ENCODE assay signal across 36 cellular contexts in genomic region chr4:11013265-11013664, GRCh38.
"Had no signal": no experiment of that assay in that cellular context is flagged by ENCODE, and none has a peak within 500 bp of the region (broad histone marks: within the 10 kb centered on the region; RNA-seq: fewer than 3 reads in every experiment).

No MANE protein-coding gene starts in this region.

- H3K4me3 ChIP-seq: adrenal gland, body of pancreas, esophagus muscularis mucosa, gastrocnemius medialis had no signal

- H3K4me1 ChIP-seq: adrenal gland, body of pancreas, esophagus muscularis mucosa, foreskin keratinocyte, gastrocnemius medialis had no signal

- H3K27ac Mint-ChIP-seq: activated B cell treated with CpG ODN at 0.5 μM for 24 hours; activated CD4-positive, alpha-beta memory T cell treated with anti-CD3 and anti-CD28 coated beads for 36 hours; activated CD4-positive, alpha-beta T cell treated with anti-CD3 and anti-CD28 coated beads for 36 hours; activated CD4-positive, alpha-beta T cell treated with anti-CD3 and anti-CD28 coated beads, Interleukin-2, amount 10 ng/mL, durations not matched to agents 24 days and 14 days; activated CD8-positive, alpha-beta memory T cell treated with anti-CD3 and anti-CD28 coated beads, Interleukin-2, amount 10 ng/mL, durations not matched to agents 7 days and 5 days; activated CD8-positive, alpha-beta T cell treated with anti-CD3 and anti-CD28 coated beads, Interleukin-2, amount 10 ng/mL, durations not matched to agents 7 days and 5 days; activated naive CD4-positive, alpha-beta T cell treated with anti-CD3 and anti-CD28 coated beads for 36 hours; activated naive CD4-positive, alpha-beta T cell treated with anti-CD3 and anti-CD28 coated beads, Interleukin-2, amount 50 U/mL, for 24 hours; activated naive CD8-positive, alpha-beta T cell treated with anti-CD3 and anti-CD28 coated beads for 36 hours; activated naive CD8-positive, alpha-beta T cell treated with anti-CD3 and anti-CD28 coated beads, Interleukin-2, amount 50 U/mL, for 24 hours; activated T-helper 1 cell treated with anti-CD3 and anti-CD28 coated beads, Interleukin-12 subunit alpha, Interleukin-12 subunit beta, Interleukin-2, Interleukin-4 antibody, amounts not matched to agents 30 ng/mL and 10 ng/mL and 1 ng/mL, durations not matched to agents 14 hours and 24 hours and 36 hours; activated T-helper 2 cell treated with anti-CD3 and anti-CD28 coated beads, Interferon-gamma antibody, Interleukin-2, Interleukin-4, amounts not matched to agents 10 μg/mL and 5 μg/mL and 100 μg/mL, durations not matched to agents 14 hours and 24 hours and 36 hours; effector memory CD8-positive, alpha-beta T cell; T-helper 17 cell; T-helper 2 cell treated with Interferon-gamma antibody and Interleukin-4, amounts not matched to agents 5 μg/mL and 100 μg/mL, for 36 hours had no signal

- H3K27me3 ChIP-seq: adrenal gland, body of pancreas, esophagus muscularis mucosa, foreskin keratinocyte, gastrocnemius medialis had no signal

- H3K27ac ChIP-seq: adrenal gland, body of pancreas, esophagus muscularis mucosa, foreskin keratinocyte, gastrocnemius medialis, WERI-Rb-1 had no signal

- H3K36me3 ChIP-seq: adrenal gland, esophagus muscularis mucosa, gastrocnemius medialis, WERI-Rb-1 had no signal

- DNase-seq: activated B cell treated with CpG ODN at 0.5 μM for 24 hours; activated CD4-positive, alpha-beta memory T cell treated with anti-CD3 and anti-CD28 coated beads for 36 hours; activated CD4-positive, alpha-beta T cell treated with anti-CD3 and anti-CD28 coated beads for 36 hours; activated CD4-positive, alpha-beta T cell treated with anti-CD3 and anti-CD28 coated beads, Interleukin-2, amount 10 ng/mL, durations not matched to agents 24 days and 14 days; activated CD8-positive, alpha-beta memory T cell treated with anti-CD3 and anti-CD28 coated beads, Interleukin-2, amount 10 ng/mL, durations not matched to agents 7 days and 5 days; activated CD8-positive, alpha-beta memory T cell treated with anti-CD3 and anti-CD28 coated beads, Interleukin-2, amount 50 U/mL, for 4 hours; activated CD8-positive, alpha-beta T cell treated with anti-CD3 and anti-CD28 coated beads, Interleukin-2, amount 10 ng/mL, durations not matched to agents 7 days and 5 days; activated effector memory CD4-positive, alpha-beta T cell treated with anti-CD3 and anti-CD28 coated beads, Interleukin-2, amount 50 U/mL, for 16 hours; activated naive CD4-positive, alpha-beta T cell treated with anti-CD3 and anti-CD28 coated beads for 36 hours; activated naive CD8-positive, alpha-beta T cell treated with anti-CD3 and anti-CD28 coated beads for 36 hours; activated naive CD8-positive, alpha-beta T cell treated with anti-CD3 and anti-CD28 coated beads, Interleukin-2, amount 50 U/mL, for 24 hours; activated T-cell treated with anti-CD3 and anti-CD28 coated beads, Interleukin-2, amount 50 U/mL, for 1 hour; activated T-cell treated with anti-CD3 and anti-CD28 coated beads, Interleukin-2, amount 50 U/mL, for 48 hours; adrenal gland; amygdala; aorta; body of pancreas; caudate nucleus; cortex of kidney; dermis blood vessel endothelial cell; effector CD4-positive, alpha-beta T cell; effector memory CD8-positive, alpha-beta T cell; erythroblast; foreskin keratinocyte; gastrocnemius medialis; T-helper 1 cell; T-helper 17 cell; T1000; WERI-Rb-1 had no signal

- H3K4me1 Mint-ChIP-seq: activated CD4-positive, alpha-beta T cell treated with anti-CD3 and anti-CD28 coated beads for 36 hours; activated CD4-positive, alpha-beta T cell treated with anti-CD3 and anti-CD28 coated beads, Interleukin-2, amount 10 ng/mL, durations not matched to agents 24 days and 14 days; activated CD8-positive, alpha-beta memory T cell treated with anti-CD3 and anti-CD28 coated beads, Interleukin-2, amount 10 ng/mL, durations not matched to agents 7 days and 5 days; activated naive CD4-positive, alpha-beta T cell treated with anti-CD3 and anti-CD28 coated beads, Interleukin-2, amount 50 U/mL, for 24 hours; activated naive CD8-positive, alpha-beta T cell treated with anti-CD3 and anti-CD28 coated beads for 36 hours; activated naive CD8-positive, alpha-beta T cell treated with anti-CD3 and anti-CD28 coated beads, Interleukin-2, amount 50 U/mL, for 24 hours; T-helper 17 cell had no signal

- H3K9me3 ChIP-seq: adrenal gland, body of pancreas, gastrocnemius medialis had no signal

- ATAC-seq: activated CD4-positive, alpha-beta T cell treated with anti-CD3 and anti-CD28 coated beads for 36 hours; activated CD4-positive, CD25-positive, alpha-beta regulatory T cell treated with anti-CD3 and anti-CD28 coated beads, Interleukin-2, amount 50 U/mL, for 24 hours; activated CD8-positive, alpha-beta memory T cell treated with anti-CD3 and anti-CD28 coated beads, Interleukin-2, amount 10 ng/mL, durations not matched to agents 7 days and 5 days; activated CD8-positive, alpha-beta T cell treated with anti-CD3 and anti-CD28 coated beads, Interleukin-2, amount 10 ng/mL, durations not matched to agents 7 days and 5 days; activated naive CD8-positive, alpha-beta T cell treated with anti-CD3 and anti-CD28 coated beads, Interleukin-2, amount 50 U/mL, for 24 hours; body of pancreas; effector memory CD8-positive, alpha-beta T cell; foreskin keratinocyte; gastrocnemius medialis; T-helper 17 cell had no signal

- H3K36me3 Mint-ChIP-seq: activated CD4-positive, alpha-beta memory T cell treated with anti-CD3 and anti-CD28 coated beads for 36 hours; activated CD8-positive, alpha-beta memory T cell treated with anti-CD3 and anti-CD28 coated beads, Interleukin-2, amount 10 ng/mL, durations not matched to agents 7 days and 5 days; activated naive CD4-positive, alpha-beta T cell treated with anti-CD3 and anti-CD28 coated beads, Interleukin-2, amount 50 U/mL, for 24 hours; activated naive CD8-positive, alpha-beta T cell treated with anti-CD3 and anti-CD28 coated beads for 36 hours had no signal

- H3K4me3 Mint-ChIP-seq: activated B cell treated with CpG ODN at 0.5 μM for 24 hours; activated CD4-positive, alpha-beta memory T cell treated with anti-CD3 and anti-CD28 coated beads for 36 hours; activated CD4-positive, alpha-beta T cell treated with anti-CD3 and anti-CD28 coated beads for 36 hours; activated CD4-positive, alpha-beta T cell treated with anti-CD3 and anti-CD28 coated beads, Interleukin-2, amount 10 ng/mL, durations not matched to agents 24 days and 14 days; activated CD8-positive, alpha-beta memory T cell treated with anti-CD3 and anti-CD28 coated beads, Interleukin-2, amount 10 ng/mL, durations not matched to agents 7 days and 5 days; activated CD8-positive, alpha-beta T cell treated with anti-CD3 and anti-CD28 coated beads, Interleukin-2, amount 10 ng/mL, durations not matched to agents 7 days and 5 days; activated naive CD4-positive, alpha-beta T cell treated with anti-CD3 and anti-CD28 coated beads for 36 hours; activated naive CD4-positive, alpha-beta T cell treated with anti-CD3 and anti-CD28 coated beads, Interleukin-2, amount 50 U/mL, for 24 hours; activated naive CD8-positive, alpha-beta T cell treated with anti-CD3 and anti-CD28 coated beads for 36 hours; activated naive CD8-positive, alpha-beta T cell treated with anti-CD3 and anti-CD28 coated beads, Interleukin-2, amount 50 U/mL, for 24 hours; activated T-helper 1 cell treated with anti-CD3 and anti-CD28 coated beads, Interleukin-12 subunit alpha, Interleukin-12 subunit beta, Interleukin-2, Interleukin-4 antibody, amounts not matched to agents 30 ng/mL and 10 ng/mL and 1 ng/mL, durations not matched to agents 14 hours and 24 hours and 36 hours; effector memory CD8-positive, alpha-beta T cell; T-helper 17 cell; T-helper 2 cell treated with Interferon-gamma antibody and Interleukin-4, amounts not matched to agents 5 μg/mL and 100 μg/mL, for 36 hours had no signal

- H3K27me3 Mint-ChIP-seq: activated B cell treated with CpG ODN at 0.5 μM for 24 hours; activated CD4-positive, alpha-beta memory T cell treated with anti-CD3 and anti-CD28 coated beads for 36 hours; activated CD4-positive, alpha-beta T cell treated with anti-CD3 and anti-CD28 coated beads, Interleukin-2, amount 10 ng/mL, durations not matched to agents 24 days and 14 days; activated CD8-positive, alpha-beta memory T cell treated with anti-CD3 and anti-CD28 coated beads, Interleukin-2, amount 10 ng/mL, durations not matched to agents 7 days and 5 days; activated naive CD4-positive, alpha-beta T cell treated with anti-CD3 and anti-CD28 coated beads, Interleukin-2, amount 50 U/mL, for 24 hours; activated naive CD8-positive, alpha-beta T cell treated with anti-CD3 and anti-CD28 coated beads for 36 hours; activated naive CD8-positive, alpha-beta T cell treated with anti-CD3 and anti-CD28 coated beads, Interleukin-2, amount 50 U/mL, for 24 hours; effector memory CD8-positive, alpha-beta T cell; T-helper 17 cell had no signal

- H3K9me3 Mint-ChIP-seq: activated CD4-positive, alpha-beta memory T cell treated with anti-CD3 and anti-CD28 coated beads for 36 hours; activated CD4-positive, alpha-beta T cell treated with anti-CD3 and anti-CD28 coated beads, Interleukin-2, amount 10 ng/mL, durations not matched to agents 24 days and 14 days; activated naive CD4-positive, alpha-beta T cell treated with anti-CD3 and anti-CD28 coated beads for 36 hours; activated naive CD4-positive, alpha-beta T cell treated with anti-CD3 and anti-CD28 coated beads, Interleukin-2, amount 50 U/mL, for 24 hours; activated naive CD8-positive, alpha-beta T cell treated with anti-CD3 and anti-CD28 coated beads for 36 hours; activated naive CD8-positive, alpha-beta T cell treated with anti-CD3 and anti-CD28 coated beads, Interleukin-2, amount 50 U/mL, for 24 hours; activated T-helper 2 cell treated with anti-CD3 and anti-CD28 coated beads, Interferon-gamma antibody, Interleukin-2, Interleukin-4, amounts not matched to agents 10 μg/mL and 5 μg/mL and 100 μg/mL, durations not matched to agents 14 hours and 24 hours and 36 hours; T-helper 2 cell treated with Interferon-gamma antibody and Interleukin-4, amounts not matched to agents 5 μg/mL and 100 μg/mL, for 36 hours had no signal

- FAIRE-seq: colon had no signal
